Comparison of ENCODE assay signal across 8 cellular contexts in genomic region chr4:15003891-15004700, GRCh38. TPM values are rescaled to one million over a fixed set of nuclear protein-coding genes. Genes with fewer than 3 reads are reported as not detected.
DNase-seq lines count a peak whose midpoint lies in the region; ATAC-seq and TF ChIP-seq lines count a peak whose summit lies in the region.

No MANE protein-coding gene starts in this region.

- H3K4me3 Mint-ChIP-seq in neural progenitor cell, result peak overlapping the region; percentile 75

- POLR2A ChIA-PET in AG04450 (lab: Yijun Ruan, JAX), result interaction anchor here (0.9 kb wide), 1 partner anchor 11 kb away, joined by 3 read pairs; no protein-coding TSS in a partner anchor

- no peaks in the 10 kb centered on the region for H3K36me3 Mint-ChIP-seq in neural progenitor cell

- CTCF ChIA-PET in AG04450 (lab: Charles Lee), result interaction anchor here (1.3 kb wide), 1 partner anchor 158 kb away, joined by 3 read pairs; no protein-coding TSS in a partner anchor

- H3K36me3 ChIP-seq in neural progenitor cell, result no peaks in the 10 kb centered on the region

- H4K20me1 ChIP-seq in neural progenitor cell (ENCODE audit: low read depth), result peaks cover 16% of the 10 kb centered on the region

- H3K4me3 ChIP-seq in AG04450 (ENCODE audit: low read depth, low read length) (peak overlapping the region; percentile 85), fibroblast of villous mesenchyme (ENCODE audit: low read depth, low read length) (peak overlapping the region; percentile 88), neural progenitor cell (peak overlapping the region; percentile 74)

- H3K27ac ChIP-seq in AG04450 (ENCODE audit: low read depth, low read length) (peak overlapping the region; percentile 47), neural progenitor cell (no peak overlapping the region), substantia nigra (ENCODE audit: low read depth, low read length, poor library complexity, severe bottlenecking) (peak overlapping the region; percentile 100)

- H3F3A ChIP-seq in neural progenitor cell (ENCODE audit: low read depth), result peaks cover 14% of the 10 kb centered on the region

- H3K79me2 ChIP-seq in neural progenitor cell (ENCODE audit: low read depth), result no peaks in the 10 kb centered on the region

- TF ChIP-seq CTCF in AG04450 (IDR thresholded peaks at IDR 0.05; ENCODE audit: low read depth, low read length) (no peak), fibroblast of villous mesenchyme (IDR thresholded peaks at IDR 0.05; ENCODE audit: insufficient read depth, low read depth, low read length) (no peak), neural progenitor cell (IDR thresholded peaks at IDR 0.05) (no peak)

- no peak for DNase-seq in AG04450 (ENCODE audit: low read depth, low spot score)
- DNase-seq in NCI-H69 (lab: John Stamatoyannopoulos, UW), result peak; percentile 63
- peak; percentile 23 to 43 for DNase-seq in activated T-helper 1 cell treated with anti-CD3 and anti-CD28 coated beads, Interleukin-2, amount 50 U/mL, for 16 hours (ENCODE audit: low read depth in 1 of 2, low spot score in 1 of 2)
- DNase-seq in fibroblast of villous mesenchyme (ENCODE audit: low read depth), result no peak
- peak; percentile 73 for DNase-seq in neural progenitor cell (ENCODE audit: low spot score)
- peak in 27 of 49 donors; percentile 11 to 58 (median 36) for DNase-seq in substantia nigra (lab: John Stamatoyannopoulos, UW)

- H3K27ac Mint-ChIP-seq in neural progenitor cell, result no peak overlapping the region

- H3K4me1 Mint-ChIP-seq in neural progenitor cell, result peaks cover 9% of the 10 kb centered on the region

- H3K4me2 ChIP-seq in neural progenitor cell, result peak overlapping the region; percentile 89

- no peaks in the 10 kb centered on the region for H3K27me3 ChIP-seq in AG04450 (ENCODE audit: control insufficient read depth, insufficient read depth, low read length)
- H3K27me3 ChIP-seq in neural progenitor cell, result peaks cover 35% of the 10 kb centered on the region

- H3K9me3 Mint-ChIP-seq in neural progenitor cell, result no peaks in the 10 kb centered on the region

- no peak overlapping the region for H2AFZ ChIP-seq in neural progenitor cell (replicated peaks)

- ATAC-seq in GM19452 (IDR thresholded peaks at IDR 0.05; ENCODE audit: unreplicated experiment), result peak; percentile 4
- ATAC-seq in GM19467 (IDR thresholded peaks at IDR 0.05; ENCODE audit: unreplicated experiment), result no peak

- no peak overlapping the region for H3K9ac ChIP-seq in neural progenitor cell

- H3K9me3 ChIP-seq in AG04450 (ENCODE audit: control insufficient read depth, insufficient read depth, low read length), result no peaks in the 10 kb centered on the region; the same call in 1 of the 2 replicates
- H3K9me3 ChIP-seq in neural progenitor cell (ENCODE audit: low read depth), result no peaks in the 10 kb centered on the region

- peaks cover 6% of the 10 kb centered on the region for H3K4me1 ChIP-seq in neural progenitor cell

- H3K27me3 Mint-ChIP-seq in neural progenitor cell (ENCODE audit: insufficient read depth, low read depth), result peaks cover 11% of the 10 kb centered on the region

RNA-seq across cellular contexts. Expression of gene CPEB2, which starts 1.8 kb away (rescaled TPM):
- polyA plus RNA-seq in AG04450 (2011; rRNA removed), result 10.4 and 11.4 TPM in 2 replicates
- polyA minus RNA-seq in AG04450 (2011; rRNA and poly(A)+ RNA removed), result 15.7 and 23.0 TPM in 2 replicates
- total RNA-seq in fibroblast of villous mesenchyme (16.4 and 38.9 TPM in 2 replicates), neural progenitor cell (ENCODE audit: low replicate concordance) (1.3 and 1.9 TPM in 2 replicates)

Comparison
In these comparisons a context has a peak if more than half of its experiments do, and no peak if none do; other contexts are left out.
1. DNase-seq: peak in NCI-H69 (single experiment), activated T-helper 1 cell treated with anti-CD3 and anti-CD28 coated beads, Interleukin-2, amount 50 U/mL, for 16 hours (2 of 2), neural progenitor cell (single experiment) and substantia nigra (27 of 49); none in AG04450 (single experiment) and fibroblast of villous mesenchyme (single experiment).
2. Peak in every context shown above with its lines, with median percentiles within 50 percentile points of each other: H3K4me3 ChIP-seq.